ENCODE assay signal across 11 cellular contexts in genomic region chr20:38545771-38546170, GRCh38. TPM values are rescaled to one million over a fixed set of nuclear protein-coding genes. Genes with fewer than 3 reads are reported as not detected.
"Had no signal": no experiment of that assay in that cellular context is flagged by ENCODE, and none has a peak within 500 bp of the region (broad histone marks: within the 10 kb centered on the region; RNA-seq: fewer than 3 reads in every experiment).

No MANE protein-coding gene starts in this region.

- H3K4me3 ChIP-seq: GM23248, GM23338, HAP-1 had no signal

- H3K27ac Mint-ChIP-seq: GM23338, H9, HFFc6 had no signal

- H3K4me1 ChIP-seq: HAP-1 had no signal

- H3K9me3 Mint-ChIP-seq: GM23338, H9, HFFc6 had no signal

- ATAC-seq: GM23338, HCT116 had no signal

- H3K9me3 ChIP-seq: HAP-1 had no signal

- H3K27ac ChIP-seq: GM23248 had no signal

- H3K4me3 Mint-ChIP-seq: GM23338, H9, HFFc6 had no signal

- H3K4me1 Mint-ChIP-seq: GM23338, H9 had no signal

- DNase-seq: GM23248, GOT3, H7, H9, HCEC 1CT, HFFc6 had no signal

RNA-seq across cellular contexts. Expression of gene ADIG, which starts 35.2 kb away (rescaled TPM):
- total RNA-seq: GM23248, GM23338, H1, H4, H7, H9, HFFc6 had no signal
- polyA plus RNA-seq: GM23248, GM23338, H1 had no signal

RNA-seq across cellular contexts. Expression of gene ARHGAP40, which starts 55.8 kb away (rescaled TPM):
- total RNA-seq: GM23248, H4 had no signal
- polyA plus RNA-seq: GM23248, GM23338 had no signal
